ENCODE assay signal across 1 cellular context in genomic region chr3:87173071-87173470, GRCh38.
TF ChIP-seq lines count a peak whose summit lies in the region.

No MANE protein-coding gene starts in this region.

TF ChIP-seq in SK-N-SH treated with all-trans-retinoic acid at 6 μM for 48 hours, 23 proteins besides CTCF, POLR2A, EP300 and RAD21 (continued from another document):
- TF ChIP-seq POU6F1 (CRISPR knock-in tag; IDR thresholded peaks at IDR 0.05; ENCODE audit: borderline replicate concordance, low read depth) (no peak), ZNF565 (CRISPR knock-in tag; conservative IDR thresholded peaks at IDR 0.05; ENCODE audit: low read depth) (no peak)
